Comparison of ENCODE assay signal across 36 cellular contexts in genomic region chr9:93693129-93693528, GRCh38.
"Had no signal": no experiment of that assay in that cellular context is flagged by ENCODE, and none has a peak within 500 bp of the region (broad histone marks: within the 10 kb centered on the region; RNA-seq: fewer than 3 reads in every experiment).

No MANE protein-coding gene starts in this region.

- H3K27me3 ChIP-seq: brain microvascular endothelial cell had no signal

- H3K36me3 ChIP-seq: brain microvascular endothelial cell, WERI-Rb-1 had no signal

- H3K4me1 Mint-ChIP-seq: activated CD4-positive, alpha-beta memory T cell treated with anti-CD3 and anti-CD28 coated beads, Interleukin-2, amount 10 ng/mL, durations not matched to agents 7 days and 5 days; activated CD8-positive, alpha-beta memory T cell treated with anti-CD3 and anti-CD28 coated beads, Interleukin-2, amount 10 ng/mL, durations not matched to agents 7 days and 5 days; activated naive CD4-positive, alpha-beta T cell treated with anti-CD3 and anti-CD28 coated beads, Interleukin-2, amount 10 ng/mL, durations not matched to agents 7 days and 5 days; activated naive CD8-positive, alpha-beta T cell treated with anti-CD3 and anti-CD28 coated beads, Interleukin-2, amount 50 U/mL, for 24 hours; central memory CD8-positive, alpha-beta T cell had no signal

- DNase-seq: activated CD4-positive, alpha-beta memory T cell treated with anti-CD3 and anti-CD28 coated beads, Interleukin-2, amount 10 ng/mL, durations not matched to agents 7 days and 5 days; activated CD4-positive, alpha-beta T cell treated with anti-CD3 and anti-CD28 coated beads for 1 hour; activated CD4-positive, alpha-beta T cell treated with anti-CD3 and anti-CD28 coated beads for 48 hours; activated CD4-positive, CD25-positive, alpha-beta regulatory T cell; activated CD8-positive, alpha-beta memory T cell treated with anti-CD3 and anti-CD28 coated beads for 24 hours; activated CD8-positive, alpha-beta memory T cell treated with anti-CD3 and anti-CD28 coated beads, Interleukin-2, amount 10 ng/mL, durations not matched to agents 7 days and 5 days; activated CD8-positive, alpha-beta memory T cell treated with anti-CD3 and anti-CD28 coated beads, Interleukin-2, amount 50 U/mL, for 48 hours; activated effector memory CD4-positive, alpha-beta T cell treated with Interleukin-2 at 50 U/mL for 16 hours; activated naive CD4-positive, alpha-beta T cell treated with anti-CD3 and anti-CD28 coated beads, Interleukin-2, amount 10 ng/mL, durations not matched to agents 7 days and 5 days; activated naive CD8-positive, alpha-beta T cell treated with anti-CD3 and anti-CD28 coated beads, Interleukin-2, amount 50 U/mL, for 24 hours; activated T-cell treated with anti-CD3 and anti-CD28 coated beads, Interleukin-2, amount 50 U/mL, for 48 hours; amniotic stem cell; aorta; brain microvascular endothelial cell; Kasumi-1; KBM-7; MM.1S; NCI-H1092; NCI-H146; NCI-H187; NCI-H2029 treated with DMSO at 0.1 percent for 48 hours; NCI-H2107; NCI-H2171 treated with DMSO at 0.1 percent for 48 hours; NCI-H2227 treated with DMSO at 0.1 percent for 48 hours; NCI-H446 treated with DMSO at 0.1 percent for 48 hours; NCI-H524; NCI-H69; OCI-M1; Right ventricle myocardium superior; SW 1271; T-helper 1 cell; T-helper 2 cell; T-helper 9 cell; WERI-Rb-1 had no signal

- ATAC-seq: activated CD8-positive, alpha-beta memory T cell treated with anti-CD3 and anti-CD28 coated beads, Interleukin-2, amount 10 ng/mL, durations not matched to agents 7 days and 5 days; activated naive CD8-positive, alpha-beta T cell treated with anti-CD3 and anti-CD28 coated beads, Interleukin-2, amount 50 U/mL, for 24 hours had no signal

- H3K27ac Mint-ChIP-seq: activated CD4-positive, alpha-beta memory T cell treated with anti-CD3 and anti-CD28 coated beads, Interleukin-2, amount 10 ng/mL, durations not matched to agents 7 days and 5 days; activated CD8-positive, alpha-beta memory T cell treated with anti-CD3 and anti-CD28 coated beads, Interleukin-2, amount 10 ng/mL, durations not matched to agents 7 days and 5 days; activated naive CD4-positive, alpha-beta T cell treated with anti-CD3 and anti-CD28 coated beads, Interleukin-2, amount 10 ng/mL, durations not matched to agents 7 days and 5 days; activated naive CD8-positive, alpha-beta T cell; activated naive CD8-positive, alpha-beta T cell treated with anti-CD3 and anti-CD28 coated beads, Interleukin-2, amount 50 U/mL, for 24 hours had no signal

- H3K27ac ChIP-seq: brain microvascular endothelial cell, WERI-Rb-1 had no signal

- H3K36me3 Mint-ChIP-seq: activated naive CD4-positive, alpha-beta T cell treated with anti-CD3 and anti-CD28 coated beads, Interleukin-2, amount 10 ng/mL, durations not matched to agents 7 days and 5 days had no signal

- H3K4me3 Mint-ChIP-seq: activated CD4-positive, alpha-beta memory T cell treated with anti-CD3 and anti-CD28 coated beads, Interleukin-2, amount 10 ng/mL, durations not matched to agents 7 days and 5 days; activated CD8-positive, alpha-beta memory T cell treated with anti-CD3 and anti-CD28 coated beads, Interleukin-2, amount 10 ng/mL, durations not matched to agents 7 days and 5 days; activated naive CD4-positive, alpha-beta T cell treated with anti-CD3 and anti-CD28 coated beads, Interleukin-2, amount 10 ng/mL, durations not matched to agents 7 days and 5 days; activated naive CD8-positive, alpha-beta T cell; activated naive CD8-positive, alpha-beta T cell treated with anti-CD3 and anti-CD28 coated beads, Interleukin-2, amount 50 U/mL, for 24 hours; central memory CD8-positive, alpha-beta T cell had no signal

- H3K27me3 Mint-ChIP-seq: activated naive CD4-positive, alpha-beta T cell treated with anti-CD3 and anti-CD28 coated beads, Interleukin-2, amount 10 ng/mL, durations not matched to agents 7 days and 5 days had no signal
